26 cellular contexts compared by ENCODE assay signal in the genomic region with DNA sequence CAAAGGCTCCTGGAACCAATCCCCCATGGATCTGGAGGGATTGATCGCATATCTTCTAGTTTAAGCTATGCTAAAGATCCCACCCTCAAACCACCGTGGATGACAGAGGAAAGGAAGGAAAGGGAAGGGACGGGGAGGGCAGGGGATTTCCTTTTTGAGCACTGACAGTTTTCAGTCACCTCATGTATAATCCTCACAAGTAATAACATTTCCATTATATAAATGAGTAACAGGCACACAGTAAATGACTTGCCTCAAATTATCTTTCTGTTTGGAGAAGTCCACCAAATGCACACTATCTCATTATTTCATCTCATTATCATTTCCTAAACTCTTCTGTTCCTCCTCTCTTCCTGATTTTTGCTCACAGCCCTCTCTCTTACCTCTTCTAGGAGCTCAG.
DNase-seq lines count a peak whose midpoint lies in the region; ATAC-seq, FAIRE-seq and TF ChIP-seq lines count a peak whose summit lies in the region.
"Had no signal": no experiment of that assay in that cellular context is flagged by ENCODE, and none has a peak within 500 bp of the region (broad histone marks: within the 10 kb centered on the region; RNA-seq: fewer than 3 reads in every experiment).

No MANE protein-coding gene starts in this region.

- peaks cover 17% of the 10 kb centered on the region for H3K4me1 Mint-ChIP-seq in activated CD4-positive, alpha-beta memory T cell treated with anti-CD3 and anti-CD28 coated beads for 36 hours (ENCODE audit: low read depth)
- peaks cover 12% of the 10 kb centered on the region for H3K4me1 Mint-ChIP-seq in activated CD4-positive, alpha-beta memory T cell treated with anti-CD3 and anti-CD28 coated beads, Interleukin-2, amount 10 ng/mL, durations not matched to agents 7 days and 5 days
- H3K4me1 Mint-ChIP-seq in CD4-positive, alpha-beta memory T cell = peaks cover 0 to 21% (median 6%) of the 10 kb centered on the region in 4 donors
- peaks cover 18% of the 10 kb centered on the region for H3K4me1 Mint-ChIP-seq in activated T-helper 17 cell treated with anti-CD3 and anti-CD28 coated beads, Interleukin-2, amount 50 U/mL, for 72 hours
- H3K4me1 Mint-ChIP-seq in naive thymus-derived CD4-positive, alpha-beta T cell = peaks cover 7 to 17% (median 13%) of the 10 kb centered on the region in 7 donors

- no peaks in the 10 kb centered on the region for H3K27me3 ChIP-seq in CD4-positive, alpha-beta memory T cell (ENCODE audit: insufficient read depth, low read length)
- H3K27me3 ChIP-seq in naive thymus-derived CD4-positive, alpha-beta T cell (ENCODE audit: control insufficient read depth in 2 of 2, insufficient read depth in 2 of 2, low read length in 2 of 2) = no peaks in the 10 kb centered on the region
- no peaks in the 10 kb centered on the region for H3K27me3 ChIP-seq in WERI-Rb-1 (ENCODE audit: insufficient read depth, low read depth, severe bottlenecking)
- H3K27me3 ChIP-seq: BE2C, neutrophil, Peyer's patch, right lobe of liver, stomach, tibial nerve had no signal

- H3K36me3 Mint-ChIP-seq in activated CD4-positive, alpha-beta memory T cell treated with anti-CD3 and anti-CD28 coated beads for 36 hours = peaks cover 53% of the 10 kb centered on the region
- H3K36me3 Mint-ChIP-seq in activated CD4-positive, alpha-beta memory T cell treated with anti-CD3 and anti-CD28 coated beads, Interleukin-2, amount 10 ng/mL, durations not matched to agents 7 days and 5 days (ENCODE audit: low read depth) = peaks cover 66% of the 10 kb centered on the region
- peaks cover 44 to 49% of the 10 kb centered on the region in 2 donors for H3K36me3 Mint-ChIP-seq in CD4-positive, alpha-beta memory T cell
- H3K36me3 Mint-ChIP-seq in activated T-helper 17 cell treated with anti-CD3 and anti-CD28 coated beads, Interleukin-2, amount 50 U/mL, for 72 hours (ENCODE audit: low read depth) = peaks cover 38% of the 10 kb centered on the region
- peaks cover 12 to 67% (median 57%) of the 10 kb centered on the region in 5 donors for H3K36me3 Mint-ChIP-seq in naive thymus-derived CD4-positive, alpha-beta T cell

- no peak for TF ChIP-seq CTCF in WERI-Rb-1 (IDR thresholded peaks at IDR 0.05; ENCODE audit: low read depth, low read length)
- no peak for TF ChIP-seq CTCF in kidney (IDR thresholded peaks at IDR 0.05; ENCODE audit: borderline replicate concordance, extremely low read depth, insufficient read depth)

- intact Hi-C loops in activated CD4-positive, alpha-beta memory T cell treated with anti-CD3 and anti-CD28 coated beads for 36 hours (cut with micrococcal nuclease) = loop anchor here (5.0 to 10.0 kb wide), 3 partner anchors 159 to 377 kb away; no protein-coding TSS in a partner anchor
- intact Hi-C loops in CD4-positive, alpha-beta memory T cell (cut with micrococcal nuclease) = no loop called here
- intact Hi-C loops in naive thymus-derived CD4-positive, alpha-beta T cell (cut with micrococcal nuclease) = loop anchor here in 1 of 2 donors (5.0 kb wide), 1 partner anchor 64 kb away; no protein-coding TSS in a partner anchor
- intact Hi-C loops in kidney (cut with DNase I) = no loop called here

- peak; percentile 59 for ATAC-seq in activated T-helper 17 cell treated with anti-CD3 and anti-CD28 coated beads, Interleukin-2, amount 50 U/mL, for 72 hours (replicated peaks)
- ATAC-seq in naive thymus-derived CD4-positive, alpha-beta T cell = no peak
- ATAC-seq: T-cell had no signal

- H3K4me3 Mint-ChIP-seq in activated CD4-positive, alpha-beta memory T cell treated with anti-CD3 and anti-CD28 coated beads for 36 hours = no peak overlapping the region
- no peak overlapping the region for H3K4me3 Mint-ChIP-seq in activated CD4-positive, alpha-beta memory T cell treated with anti-CD3 and anti-CD28 coated beads, Interleukin-2, amount 10 ng/mL, durations not matched to agents 7 days and 5 days
- no peak overlapping the region for H3K4me3 Mint-ChIP-seq in CD4-positive, alpha-beta memory T cell
- H3K4me3 Mint-ChIP-seq in activated T-helper 17 cell treated with anti-CD3 and anti-CD28 coated beads, Interleukin-2, amount 50 U/mL, for 72 hours = peak overlapping the region; percentile 10
- no peak overlapping the region for H3K4me3 Mint-ChIP-seq in naive thymus-derived CD4-positive, alpha-beta T cell
- H3K4me3 Mint-ChIP-seq: T-cell had no signal

- peaks cover 0 to 7% of the 10 kb centered on the region in 2 donors for H3K9me3 ChIP-seq in CD4-positive, alpha-beta memory T cell (ENCODE audit: control insufficient read depth in 1 of 2, low read length in 2 of 2)
- peaks cover 0 to 10% (median 0%) of the 10 kb centered on the region in 3 experiments for H3K9me3 ChIP-seq in naive thymus-derived CD4-positive, alpha-beta T cell (ENCODE audit: control insufficient read depth in 2 of 3, low read length in 3 of 3)
- H3K9me3 ChIP-seq in WERI-Rb-1 (ENCODE audit: severe bottlenecking) (peaks cover 5% of the 10 kb centered on the region), kidney (ENCODE audit: control insufficient read depth in 1 of 2, low read length in 2 of 2) (no peaks in the 10 kb centered on the region)
- H3K9me3 ChIP-seq: BE2C, neutrophil had no signal

- POLR2A ChIA-PET in activated CD4-positive, alpha-beta memory T cell treated with anti-CD3 and anti-CD28 coated beads for 36 hours (lab: Charles Lee) = interaction anchor here (1.4 kb wide), 1 partner anchor 173 kb away, joined by 4 read pairs; no protein-coding TSS in a partner anchor
- POLR2A ChIA-PET in activated CD4-positive, alpha-beta memory T cell treated with anti-CD3 and anti-CD28 coated beads, Interleukin-2, amount 10 ng/mL, durations not matched to agents 7 days and 5 days (lab: Charles Lee) = no interaction called here
- POLR2A ChIA-PET in CD4-positive, alpha-beta memory T cell (lab: Charles Lee; ENCODE audit: partially characterized antibody) = no interaction called here
- POLR2A ChIA-PET in naive thymus-derived CD4-positive, alpha-beta T cell (lab: Charles Lee) = no interaction called here

- no peak overlapping the region for H3K9ac ChIP-seq in kidney (ENCODE audit: low read length in 2 of 2)

- no peak overlapping the region for H3K4me3 ChIP-seq in CD4-positive, alpha-beta memory T cell (ENCODE audit: low read length in 2 of 2)
- H3K4me3 ChIP-seq in naive thymus-derived CD4-positive, alpha-beta T cell (ENCODE audit: low read length) = no peak overlapping the region
- H3K4me3 ChIP-seq in WERI-Rb-1 (ENCODE audit: low read depth, low read length) (no peak overlapping the region), kidney (ENCODE audit: low read length in 2 of 2) (no peak overlapping the region)
- H3K4me3 ChIP-seq: HAP-1, left ventricle myocardium inferior, Peyer's patch, right lobe of liver, stomach, tibial nerve had no signal

- peaks cover 36% of the 10 kb centered on the region for H3K9me3 Mint-ChIP-seq in activated CD4-positive, alpha-beta memory T cell treated with anti-CD3 and anti-CD28 coated beads for 36 hours
- peaks cover 33% of the 10 kb centered on the region for H3K9me3 Mint-ChIP-seq in activated CD4-positive, alpha-beta memory T cell treated with anti-CD3 and anti-CD28 coated beads, Interleukin-2, amount 10 ng/mL, durations not matched to agents 7 days and 5 days
- peaks cover 0 to 32% (median 19%) of the 10 kb centered on the region in 8 donors for H3K9me3 Mint-ChIP-seq in CD4-positive, alpha-beta memory T cell
- peaks cover 16% of the 10 kb centered on the region for H3K9me3 Mint-ChIP-seq in activated T-helper 17 cell treated with anti-CD3 and anti-CD28 coated beads, Interleukin-2, amount 50 U/mL, for 72 hours
- peaks cover 3 to 34% (median 17%) of the 10 kb centered on the region in 11 donors for H3K9me3 Mint-ChIP-seq in naive thymus-derived CD4-positive, alpha-beta T cell

- FAIRE-seq in kidney (lab: Jason Lieb, UNC) = no peak

- no peak overlapping the region for H3K27ac Mint-ChIP-seq in activated CD4-positive, alpha-beta memory T cell treated with anti-CD3 and anti-CD28 coated beads for 36 hours
- H3K27ac Mint-ChIP-seq in activated CD4-positive, alpha-beta memory T cell treated with anti-CD3 and anti-CD28 coated beads, Interleukin-2, amount 10 ng/mL, durations not matched to agents 7 days and 5 days = no peak overlapping the region
- peak overlapping the region in 4 of 7 donors; percentile 2 to 73 (median 51) for H3K27ac Mint-ChIP-seq in CD4-positive, alpha-beta memory T cell
- peak overlapping the region; percentile 71 for H3K27ac Mint-ChIP-seq in activated T-helper 17 cell treated with anti-CD3 and anti-CD28 coated beads, Interleukin-2, amount 50 U/mL, for 72 hours
- peak overlapping the region in 7 of 9 donors; percentile 4 to 88 (median 50) for H3K27ac Mint-ChIP-seq in naive thymus-derived CD4-positive, alpha-beta T cell
- H3K27ac Mint-ChIP-seq: progenitor cell of endocrine pancreas, T-cell had no signal

- H3K27ac ChIP-seq in CD4-positive, alpha-beta memory T cell (ENCODE audit: low read depth, low read length) = no peak overlapping the region
- H3K27ac ChIP-seq in naive thymus-derived CD4-positive, alpha-beta T cell (ENCODE audit: low read depth, low read length) = no peak overlapping the region
- H3K27ac ChIP-seq in WERI-Rb-1 (no peak overlapping the region), kidney (ENCODE audit: low read depth in 2 of 2, low read length in 2 of 2) (no peak overlapping the region)
- H3K27ac ChIP-seq: left ventricle myocardium inferior, neutrophil, Peyer's patch, right lobe of liver, stomach, tibial nerve had no signal

- no peaks in the 10 kb centered on the region for H3K4me1 ChIP-seq in CD4-positive, alpha-beta memory T cell (ENCODE audit: insufficient read depth, low read length)
- H3K4me1 ChIP-seq in naive thymus-derived CD4-positive, alpha-beta T cell (ENCODE audit: control insufficient read depth in 2 of 2, insufficient read depth in 2 of 2, low read length in 2 of 2) = peaks cover 0 to 12% of the 10 kb centered on the region in 2 donors
- no peaks in the 10 kb centered on the region for H3K4me1 ChIP-seq in kidney (ENCODE audit: control insufficient read depth in 1 of 2, insufficient read depth in 1 of 2, low read depth in 1 of 2, low read length in 2 of 2)
- H3K4me1 ChIP-seq: BE2C, Caco-2, HAP-1, left ventricle myocardium inferior, Peyer's patch, right lobe of liver, stomach, tibial nerve had no signal

- peaks cover 18% of the 10 kb centered on the region for H3K36me3 ChIP-seq in CD4-positive, alpha-beta memory T cell (ENCODE audit: insufficient read depth, low read length)
- H3K36me3 ChIP-seq in naive thymus-derived CD4-positive, alpha-beta T cell (ENCODE audit: control insufficient read depth in 2 of 3, insufficient read depth in 3 of 3, low read length in 3 of 3) = peaks cover 0 to 21% (median 0%) of the 10 kb centered on the region in 3 experiments
- no peaks in the 10 kb centered on the region for H3K36me3 ChIP-seq in WERI-Rb-1
- H3K36me3 ChIP-seq in kidney (ENCODE audit: control insufficient read depth in 1 of 2, insufficient read depth in 2 of 2, low read length in 2 of 2) = no peaks in the 10 kb centered on the region
- H3K36me3 ChIP-seq: BE2C, HAP-1 had no signal

- peak; percentile 38 for DNase-seq in activated CD4-positive, alpha-beta memory T cell treated with anti-CD3 and anti-CD28 coated beads for 36 hours
- DNase-seq in activated CD4-positive, alpha-beta memory T cell treated with anti-CD3 and anti-CD28 coated beads, Interleukin-2, amount 10 ng/mL, durations not matched to agents 7 days and 5 days = no peak
- no peak for DNase-seq in CD4-positive, alpha-beta memory T cell
- DNase-seq in naive thymus-derived CD4-positive, alpha-beta T cell = no peak
- DNase-seq in WERI-Rb-1 (no peak), kidney (no peak)
- DNase-seq: ACHN, BE2C, Caco-2, DMS79 treated with DMSO at 0.1 percent for 48 hours, GF-D8, Kasumi-1, left ventricle myocardium inferior, mesendoderm, NCI-H1436 treated with DMSO at 0.1 percent for 48 hours, NCI-H345, Peyer's patch, right lobe of liver, SHP77 treated with DMSO at 0.1 percent for 48 hours, stomach, T-cell had no signal

- CTCF ChIA-PET in activated CD4-positive, alpha-beta memory T cell treated with anti-CD3 and anti-CD28 coated beads for 36 hours (lab: Charles Lee) = interaction anchor here (0.7 kb wide), 1 partner anchor 181 kb away, joined by 3 read pairs; no protein-coding TSS in a partner anchor
- CTCF ChIA-PET in activated CD4-positive, alpha-beta memory T cell treated with anti-CD3 and anti-CD28 coated beads, Interleukin-2, amount 10 ng/mL, durations not matched to agents 7 days and 5 days (lab: Charles Lee) = no interaction called here
- CTCF ChIA-PET in CD4-positive, alpha-beta memory T cell (lab: Charles Lee; ENCODE audit: partially characterized antibody) = no interaction called here
- CTCF ChIA-PET in naive thymus-derived CD4-positive, alpha-beta T cell (lab: Charles Lee) = no interaction called here

- H3K27me3 Mint-ChIP-seq in activated CD4-positive, alpha-beta memory T cell treated with anti-CD3 and anti-CD28 coated beads for 36 hours = no peaks in the 10 kb centered on the region
- H3K27me3 Mint-ChIP-seq in activated CD4-positive, alpha-beta memory T cell treated with anti-CD3 and anti-CD28 coated beads, Interleukin-2, amount 10 ng/mL, durations not matched to agents 7 days and 5 days = no peaks in the 10 kb centered on the region
- no peaks in the 10 kb centered on the region for H3K27me3 Mint-ChIP-seq in CD4-positive, alpha-beta memory T cell
- H3K27me3 Mint-ChIP-seq in activated T-helper 17 cell treated with anti-CD3 and anti-CD28 coated beads, Interleukin-2, amount 50 U/mL, for 72 hours = no peaks in the 10 kb centered on the region
- H3K27me3 Mint-ChIP-seq in naive thymus-derived CD4-positive, alpha-beta T cell = no peaks in the 10 kb centered on the region
- H3K27me3 Mint-ChIP-seq: progenitor cell of endocrine pancreas, T-cell had no signal

Comparison
In these comparisons a context has a peak if more than half of its experiments do, and no peak if none do; other contexts are left out.
1. H3K27ac Mint-ChIP-seq: peak in CD4-positive, alpha-beta memory T cell (4 of 7), activated T-helper 17 cell treated with anti-CD3 and anti-CD28 coated beads, Interleukin-2, amount 50 U/mL, for 72 hours (single experiment) and naive thymus-derived CD4-positive, alpha-beta T cell (7 of 9); none in activated CD4-positive, alpha-beta memory T cell treated with anti-CD3 and anti-CD28 coated beads for 36 hours (single experiment) and activated CD4-positive, alpha-beta memory T cell treated with anti-CD3 and anti-CD28 coated beads, Interleukin-2, amount 10 ng/mL, durations not matched to agents 7 days and 5 days (single experiment).